Comparison of ENCODE assay signal across 8 cellular contexts in genomic region chr18:77132369-77133050, GRCh38. TPM values are rescaled to one million over a fixed set of nuclear protein-coding genes. Genes with fewer than 3 reads are reported as not detected.
DNase-seq lines count a peak whose midpoint lies in the region; ATAC-seq and TF ChIP-seq lines count a peak whose summit lies in the region.

Gene MBP (minus strand): TSS chr18:77132783. CDS start chr18:77105261, 27,522 bp downstream.

- peak within 1 kb of the TSS; percentile 69 to 84 (median 76) for H3K4me3 ChIP-seq in esophagus muscularis mucosa

- peak; percentile 17 to 66 for DNase-seq in NCI-H187 (lab: John Stamatoyannopoulos, UW)
- no peak for DNase-seq in NCI-H187 treated with DMSO at 0.1 percent for 48 hours (lab: John Stamatoyannopoulos, UW)
- peak; percentile 93 for DNase-seq in NCI-H510A (lab: John Stamatoyannopoulos, UW)
- peak; percentile 66 for DNase-seq in activated T-cell treated with anti-CD3 and anti-CD28 coated beads for 48 hours (ENCODE audit: low read depth)
- DNase-seq in esophagus muscularis mucosa (ENCODE audit: extremely low spot score) = no peak
- peak; percentile 28 for DNase-seq in neural crest cell (ENCODE audit: low read depth, low spot score)
- peak; percentile 78 for DNase-seq in type B pancreatic cell (ENCODE audit: extremely low spot score, unreplicated experiment)

- peaks cover 0 to 41% (median 3%) of the 10 kb centered on the region in 4 donors for H3K27me3 ChIP-seq in esophagus muscularis mucosa

- WGBS in esophagus muscularis mucosa = under 1% methylated on average over 23 of the region's 88 CpGs

- H3K36me3 ChIP-seq in esophagus muscularis mucosa = no peaks in the 10 kb centered on the region

- H3K27ac ChIP-seq in esophagus muscularis mucosa (replicated peaks in 1 of 4) = peak within 1 kb of the TSS; percentile 86 to 92 (median 90)

- no peaks in the 10 kb centered on the region for H3K9me3 ChIP-seq in esophagus muscularis mucosa

- H3K4me1 Mint-ChIP-seq in neural crest cell = peaks cover 17% of the 10 kb centered on the region
- peaks cover 27% of the 10 kb centered on the region for H3K4me1 Mint-ChIP-seq in type B pancreatic cell (ENCODE audit: unreplicated experiment)

- H3K27ac Mint-ChIP-seq in neural crest cell (ENCODE audit: unreplicated experiment) (no peak within 1 kb of the TSS), type B pancreatic cell (peak within 1 kb of the TSS; percentile 39)

- no peak for TF ChIP-seq CTCF in esophagus muscularis mucosa (IDR thresholded peaks at IDR 0.05)
- no peak for TF ChIP-seq CTCF in neural crest cell (conservative IDR thresholded peaks at IDR 0.05)
- TF ChIP-seq CTCF in type B pancreatic cell (conservative IDR thresholded peaks at IDR 0.05) = no peak

- H3K9me3 Mint-ChIP-seq in neural crest cell (no peaks in the 10 kb centered on the region), type B pancreatic cell (no peaks in the 10 kb centered on the region)

- TF ChIP-seq EP300 in esophagus muscularis mucosa (IDR thresholded peaks at IDR 0.05) = no peak

- H3K36me3 Mint-ChIP-seq in neural crest cell (ENCODE audit: low read depth) = no peaks in the 10 kb centered on the region
- peaks cover 8% of the 10 kb centered on the region for H3K36me3 Mint-ChIP-seq in type B pancreatic cell

- TF ChIP-seq POLR2A in esophagus muscularis mucosa (IDR thresholded peaks at IDR 0.05; ENCODE audit: low read depth) = peak; percentile 74

- H3K4me3 Mint-ChIP-seq in neural crest cell = peak within 1 kb of the TSS; percentile 70
- peak within 1 kb of the TSS; percentile 90 for H3K4me3 Mint-ChIP-seq in type B pancreatic cell

- peaks cover 29 to 72% (median 67%) of the 10 kb centered on the region in 4 donors for H3K4me1 ChIP-seq in esophagus muscularis mucosa

- H3K27me3 Mint-ChIP-seq in neural crest cell (ENCODE audit: low read depth) (peaks cover 67% of the 10 kb centered on the region), type B pancreatic cell (peaks cover 52% of the 10 kb centered on the region)

- ATAC-seq in HG02973 (IDR thresholded peaks at IDR 0.05; ENCODE audit: unreplicated experiment) = peak; percentile 61

- intact Hi-C loops in esophagus muscularis mucosa (cut with DNase I) = loop anchor here (5.0 kb wide), 2 partner anchors 45 to 65 kb away; no protein-coding TSS in a partner anchor

RNA-seq across cellular contexts. Expression of gene MBP, which starts in this region (rescaled TPM):
- total RNA-seq in esophagus muscularis mucosa (10 to 100 TPM; 21.9 to 31.3 (median 27.3) TPM), neural crest cell (1.6 and 2.0 TPM in 2 replicates), type B pancreatic cell (ENCODE audit: low replicate concordance) (14.5 and 34.0 TPM in 2 replicates)

Comparison
In these comparisons a context has a peak if more than half of its experiments do, and no peak if none do; other contexts are left out.
1. DNase-seq: peak in NCI-H187 (2 of 2), NCI-H510A (single experiment), activated T-cell treated with anti-CD3 and anti-CD28 coated beads for 48 hours (single experiment), neural crest cell (single experiment) and type B pancreatic cell (single experiment); none in NCI-H187 treated with DMSO at 0.1 percent for 48 hours (single experiment) and esophagus muscularis mucosa (single experiment).